Comparison of ENCODE assay signal across 13 cellular contexts in genomic region chr7:77455334-77455733, GRCh38. TPM values are rescaled to one million over a fixed set of nuclear protein-coding genes. Genes with fewer than 3 reads are reported as not detected.
A peak's percentile ranks its signal among the peaks of the same experiment; 100 is the strongest.
DNase-seq lines count a peak whose midpoint lies in the region; ATAC-seq, FAIRE-seq and TF ChIP-seq lines count a peak whose summit lies in the region.
"Had no signal": no experiment of that assay in that cellular context is flagged by ENCODE, and none has a peak within 500 bp of the region (broad histone marks: within the 10 kb centered on the region; RNA-seq: fewer than 3 reads in every experiment).

No MANE protein-coding gene starts in this region.

- 67% methylated on average over 3 of the region's 3 CpGs for WGBS in mammary epithelial cell (ENCODE audit: low coverage, missing lambda C conversion rate)

- FAIRE-seq in GM19239 (lab: Jason Lieb, UNC) = no peak
- FAIRE-seq: endometrium, GM18507 had no signal

- H3K36me3 ChIP-seq in mammary epithelial cell (ENCODE audit: insufficient read depth, low read length) = no peaks in the 10 kb centered on the region
- H3K36me3 ChIP-seq: BLaER1 treated with 17β-estradiol and CSF1 and Interleukin-3, amounts not matched to agents 10 nM and 100 nM had no signal

- H3K27ac ChIP-seq in 22Rv1 (peak overlapping the region; percentile 53), mammary epithelial cell (ENCODE audit: insufficient read depth, low read depth, low read length) (no peak overlapping the region)

- H3K4me3 ChIP-seq in mammary epithelial cell (replicated peaks in 1 of 3; ENCODE audit: insufficient read depth in 1 of 3, low read depth in 2 of 3, low read length in 3 of 3) = no peak overlapping the region
- H3K4me3 ChIP-seq: BLaER1 treated with 17β-estradiol and CSF1 and Interleukin-3, amounts not matched to agents 10 nM and 100 nM had no signal

- H4K20me1 ChIP-seq in mammary epithelial cell (ENCODE audit: insufficient read depth, low read length) = no peaks in the 10 kb centered on the region
- H4K20me1 ChIP-seq: BLaER1 treated with 17β-estradiol and CSF1 and Interleukin-3, amounts not matched to agents 10 nM and 100 nM had no signal

- H3K4me1 ChIP-seq in mammary epithelial cell (ENCODE audit: insufficient read depth, low read length) = peaks cover 3% of the 10 kb centered on the region

- ATAC-seq in GM21360 (IDR thresholded peaks at IDR 0.05; ENCODE audit: unreplicated experiment) (no peak), HG03025 (IDR thresholded peaks at IDR 0.05; ENCODE audit: low FRiP score, unreplicated experiment) (no peak)
- ATAC-seq: naive thymus-derived CD8-positive, alpha-beta T cell had no signal

- intact Hi-C loops in mammary epithelial cell (cut with micrococcal nuclease) = no loop called here

- in situ Hi-C loops in mammary epithelial cell (cut with MboI; ENCODE audit: low sequenced_read_pairs in 2 of 2) = no loop called here

- TF ChIP-seq CTCF in 22Rv1 (IDR thresholded peaks at IDR 0.05) = no peak
- TF ChIP-seq CTCF in mammary epithelial cell (conservative IDR thresholded peaks at IDR 0.05 in 1 of 2, IDR thresholded peaks at IDR 0.05 in 1 of 2; ENCODE audit: extremely low read depth in 1 of 2, insufficient read depth in 1 of 2, low read depth in 1 of 2, low read length in 2 of 2) = no peak

- dilution Hi-C loops in mammary epithelial cell (cut with HindIII; ENCODE audit: low sequenced_read_pairs) = no loop called here

- no peaks in the 10 kb centered on the region for H3K27me3 ChIP-seq in mammary epithelial cell (ENCODE audit: insufficient read depth, low read length)
- H3K27me3 ChIP-seq: BLaER1 treated with 17β-estradiol and CSF1 and Interleukin-3, amounts not matched to agents 10 nM and 100 nM had no signal

- no peak overlapping the region for H3K9ac ChIP-seq in mammary epithelial cell (ENCODE audit: insufficient read depth, low read length)
- H3K9ac ChIP-seq: BLaER1 treated with 17β-estradiol and CSF1 and Interleukin-3, amounts not matched to agents 10 nM and 100 nM had no signal

- H3K9me3 ChIP-seq in mammary epithelial cell (replicated peaks; ENCODE audit: insufficient read depth, low read length) = no peaks in the 10 kb centered on the region
- H3K9me3 ChIP-seq: BLaER1 treated with 17β-estradiol and CSF1 and Interleukin-3, amounts not matched to agents 10 nM and 100 nM had no signal

- peak; percentile 70 for DNase-seq in HS-27A (ENCODE audit: low read depth)
- DNase-seq in mammary epithelial cell = peak; percentile 65
- DNase-seq in inferior parietal cortex (ENCODE audit: extremely low spot score) = peak; percentile 32
- DNase-seq in NCI-H510A (lab: John Stamatoyannopoulos, UW) = no peak
- no peak for DNase-seq in GM19239 (ENCODE audit: insufficient read length, low spot score)
- DNase-seq: activated CD8-positive, alpha-beta memory T cell treated with anti-CD3 and anti-CD28 coated beads, Interleukin-2, amount 50 U/mL, for 4 hours; naive thymus-derived CD8-positive, alpha-beta T cell had no signal

- no peak overlapping the region for H3K4me2 ChIP-seq in mammary epithelial cell (ENCODE audit: insufficient read depth, low read depth, low read length)

- no TSS peak for BruUV-seq in mammary epithelial cell (replicated peaks; lab: Mats Ljungman, UMichigan)

- H3K79me2 ChIP-seq in mammary epithelial cell (ENCODE audit: insufficient read depth, low read length) = no peaks in the 10 kb centered on the region

- CTCF ChIA-PET in mammary epithelial cell (lab: Charles Lee; ENCODE audit: low non-redundant PET) = no interaction called here

- H2AFZ ChIP-seq in mammary epithelial cell (ENCODE audit: low read depth, low read length) = no peak overlapping the region

RNA-seq across cellular contexts. Expression of gene GSAP, which starts 39.2 kb away (rescaled TPM):
- 10 to 100 TPM in 1 of 2 donors, 1 to 10 TPM in 1; 7.9 to 10.3 TPM for total RNA-seq in mammary epithelial cell
- 2.6 TPM for polyA plus RNA-seq in mammary epithelial cell
- not detected for polyA minus RNA-seq in mammary epithelial cell

Comparison
In these comparisons a context has a peak if more than half of its experiments do, and no peak if none do; other contexts are left out.
1. DNase-seq: peak in HS-27A (single experiment), mammary epithelial cell (single experiment) and inferior parietal cortex (single experiment); none in NCI-H510A (single experiment) and GM19239 (single experiment).